ENCODE assay signal across 24 cellular contexts in the genomic region with DNA sequence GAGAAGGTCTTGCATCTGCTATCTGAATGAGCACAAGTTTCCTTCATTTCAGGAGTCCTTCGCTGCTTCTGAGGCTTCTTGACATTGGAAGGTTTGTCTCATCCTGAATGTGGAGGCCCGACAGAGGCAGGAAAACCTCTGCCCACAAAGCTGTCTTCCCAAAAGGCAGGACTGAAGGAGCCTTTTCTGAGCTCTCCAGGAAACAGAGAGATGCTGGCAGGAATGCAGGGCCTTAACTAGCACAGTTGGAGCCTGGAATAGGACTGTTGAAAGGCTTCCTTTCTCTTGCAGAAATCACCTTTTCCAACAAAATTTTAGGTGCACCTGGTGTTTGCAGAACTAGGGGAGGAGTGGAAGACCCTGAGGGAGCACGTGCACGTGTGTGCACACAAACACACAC.
DNase-seq lines count a peak whose midpoint lies in the region; ATAC-seq, FAIRE-seq and TF ChIP-seq lines count a peak whose summit lies in the region.
"Had no signal": no experiment of that assay in that cellular context is flagged by ENCODE, and none has a peak within 500 bp of the region (broad histone marks: within the 10 kb centered on the region; RNA-seq: fewer than 3 reads in every experiment).

No MANE protein-coding gene starts in this region.

- H3K27ac ChIP-seq in H1 (ENCODE audit: low read depth, low read length) = no peak overlapping the region
- H3K27ac ChIP-seq: A549; BLaER1 treated with 17β-estradiol and CSF1 and Interleukin-3, amounts not matched to agents 10 nM and 100 nM had no signal

- H4K5ac ChIP-seq in H1 (ENCODE audit: insufficient read length, low read depth, low read length) = no peak overlapping the region

- H3K27me3 ChIP-seq in H7 (ENCODE audit: control insufficient read depth, insufficient read depth, low read length) (no peaks in the 10 kb centered on the region), NT2/D1 (ENCODE audit: insufficient read depth, insufficient read length) (no peaks in the 10 kb centered on the region), H1 (replicated peaks in 1 of 4; ENCODE audit: control insufficient read depth in 3 of 4, extremely low read depth in 1 of 4, insufficient read depth in 3 of 4, low read length in 3 of 4) (no peaks in the 10 kb centered on the region)
- H3K27me3 ChIP-seq: BE2C; BLaER1 treated with 17β-estradiol and CSF1 and Interleukin-3, amounts not matched to agents 10 nM and 100 nM had no signal

- no peak overlapping the region for H3K4me3 ChIP-seq in H7 (ENCODE audit: insufficient read depth, low read depth, low read length)
- H3K4me3 ChIP-seq in NT2/D1 (ENCODE audit: insufficient read length, low read depth) = no peak overlapping the region
- H3K4me3 ChIP-seq in H1 (ENCODE audit: extremely low read depth in 1 of 4, insufficient read depth in 2 of 4, low read depth in 3 of 4, low read length in 4 of 4) = no peak overlapping the region
- H3K4me3 ChIP-seq: A549; BLaER1 treated with 17β-estradiol and CSF1 and Interleukin-3, amounts not matched to agents 10 nM and 100 nM; GM12878 had no signal

- no peak overlapping the region for H4K91ac ChIP-seq in H1 (replicated peaks; ENCODE audit: insufficient read length, low read length)

- DNase-seq in H7 (peak; percentile 28), NT2/D1 (ENCODE audit: low read depth, low spot score) (peak; percentile 11), H1 (ENCODE audit: low read depth in 1 of 2, low spot score in 2 of 2) (no peak), medulla oblongata (ENCODE audit: extremely low spot score) (peak; percentile 18), SW480 (ENCODE audit: low spot score) (no peak)
- DNase-seq: 8988T; ACHN; AML-193; BE2C; CD4-positive, alpha-beta T cell; CD8-positive, alpha-beta memory T cell; DMS 273 treated with DMSO at 0.1 percent for 48 hours; DMS79; EL; GDM1; HCEC 1CT had no signal

- no peak overlapping the region for H2BK20ac ChIP-seq in H1 (ENCODE audit: low read length)

- peaks cover 0 to 2% of the 10 kb centered on the region in 2 experiments for H4K20me1 ChIP-seq in H1 (replicated peaks in 1 of 2; ENCODE audit: control insufficient read depth in 1 of 2, insufficient read depth in 2 of 2, low read length in 2 of 2)
- H4K20me1 ChIP-seq: BLaER1 treated with 17β-estradiol and CSF1 and Interleukin-3, amounts not matched to agents 10 nM and 100 nM had no signal

- POLR2A ChIA-PET in H1 (lab: Charles Lee; ENCODE audit: partially characterized antibody) = no interaction called here

- H3K36me3 ChIP-seq in H7 (replicated peaks; ENCODE audit: control insufficient read depth, insufficient read depth, low read length) (no peaks in the 10 kb centered on the region), NT2/D1 (ENCODE audit: insufficient read depth, insufficient read length, low read length) (no peaks in the 10 kb centered on the region), H1 (ENCODE audit: control insufficient read depth in 2 of 4, insufficient read depth in 4 of 4, low read length in 3 of 4) (no peaks in the 10 kb centered on the region)
- H3K36me3 ChIP-seq: BE2C; BLaER1 treated with 17β-estradiol and CSF1 and Interleukin-3, amounts not matched to agents 10 nM and 100 nM had no signal

- no peak overlapping the region for H4K8ac ChIP-seq in H1 (ENCODE audit: extremely low read depth, insufficient read depth, low read length)

- no peak overlapping the region for H3K4ac ChIP-seq in H1 (replicated peaks; ENCODE audit: insufficient read length, low read depth, low read length)

- no peaks in the 10 kb centered on the region; the same call in 1 of the 2 replicates for H3K79me1 ChIP-seq in H1 (ENCODE audit: low read depth, low read length)

- H2BK15ac ChIP-seq in H1 (ENCODE audit: low read length) = no peak overlapping the region

- no peak for TF ChIP-seq POLR2A in H1 (IDR thresholded peaks at IDR 0.05; ENCODE audit: control extremely low read depth in 1 of 2, low read depth in 2 of 2, low read length in 2 of 2)

- no peak overlapping the region for H3K56ac ChIP-seq in H1 (replicated peaks; ENCODE audit: insufficient read length, low read depth, low read length)

- 81% methylated on average over 4 of the region's 4 CpGs; no CpG with 5 or more reads in 1 of the 2 experiments for WGBS in H1 (ENCODE audit: extremely low coverage in 1 of 2, insufficient coverage in 1 of 2, insufficient read length in 1 of 2, insufficient replicate concordance in 2 of 2, low coverage in 1 of 2, low lambda C conversion rate in 2 of 2, missing lambda C conversion rate in 1 of 2), 2 experiments

- no peak overlapping the region for H3K14ac ChIP-seq in H1 (ENCODE audit: insufficient read length)

- H2AK5ac ChIP-seq in H1 (ENCODE audit: low read depth, low read length) = no peak overlapping the region

- no peak overlapping the region for H3K9ac ChIP-seq in NT2/D1 (ENCODE audit: insufficient read length, low read depth)
- no peak overlapping the region for H3K9ac ChIP-seq in H1 (replicated peaks in 1 of 4; ENCODE audit: extremely low read depth in 1 of 4, low read depth in 3 of 4, low read length in 3 of 4)
- H3K9ac ChIP-seq: BLaER1 treated with 17β-estradiol and CSF1 and Interleukin-3, amounts not matched to agents 10 nM and 100 nM had no signal

- H2BK120ac ChIP-seq in H1 (replicated peaks; ENCODE audit: low read depth, low read length) = no peak overlapping the region

- no peaks in the 10 kb centered on the region for H3K79me2 ChIP-seq in H1 (ENCODE audit: control insufficient read depth in 1 of 2, insufficient read depth in 2 of 2, low read length in 2 of 2)

- no peak overlapping the region for H2AFZ ChIP-seq in H1 (ENCODE audit: low read length)

- H2BK5ac ChIP-seq in H1 (ENCODE audit: low read depth, low read length) = no peak overlapping the region

- TF ChIP-seq RAD21 in H1 (IDR thresholded peaks at IDR 0.05 in 1 of 2, conservative IDR thresholded peaks at IDR 0.05 in 1 of 2; ENCODE audit: low read depth in 2 of 2, low read length in 2 of 2) = no peak

- TF ChIP-seq CTCF in H1 (IDR thresholded peaks at IDR 0.05; ENCODE audit: control extremely low read depth in 1 of 3, insufficient read depth in 1 of 3, low read depth in 1 of 3, low read length in 3 of 3) = no peak

- H3K9me3 ChIP-seq in NT2/D1 (ENCODE audit: insufficient read depth, low read length) (no peaks in the 10 kb centered on the region), H1 (ENCODE audit: insufficient read depth in 2 of 2, low read depth in 1 of 2, low read length in 1 of 2) (no peaks in the 10 kb centered on the region)
- H3K9me3 ChIP-seq: A549, BE2C had no signal

- H2BK12ac ChIP-seq in H1 (ENCODE audit: low read depth, low read length) = no peak overlapping the region

- CTCF ChIA-PET in H1 (lab: Charles Lee; ENCODE audit: partially characterized antibody) = interaction anchor here (1.1 kb wide), 1 partner anchor 19 kb away, joined by 3 read pairs; no protein-coding TSS in a partner anchor

- H3K23me2 ChIP-seq in H1 (ENCODE audit: low read depth, low read length) = no peaks in the 10 kb centered on the region

- TF ChIP-seq EP300 in H1 (IDR thresholded peaks at IDR 0.05; ENCODE audit: borderline replicate concordance in 1 of 2, low read depth in 2 of 2, low read length in 2 of 2) = no peak

- H3K23ac ChIP-seq in H1 (ENCODE audit: insufficient read length) = no peak overlapping the region

- no peaks in the 10 kb centered on the region for H3K4me1 ChIP-seq in NT2/D1 (ENCODE audit: insufficient read depth, insufficient read length)
- H3K4me1 ChIP-seq in H1 (replicated peaks in 1 of 4; ENCODE audit: control insufficient read depth in 3 of 4, insufficient read depth in 4 of 4, low read length in 3 of 4) = peaks cover 0 to 3% (median under 1%) of the 10 kb centered on the region in 4 experiments; a peak in 1 of 7 replicates
- H3K4me1 ChIP-seq: A549, BE2C had no signal

- ATAC-seq in HG02623 (IDR thresholded peaks at IDR 0.05; ENCODE audit: unreplicated experiment) (no peak), GM19395 (IDR thresholded peaks at IDR 0.05; ENCODE audit: unreplicated experiment) (no peak), GM21381 (IDR thresholded peaks at IDR 0.05; ENCODE audit: unreplicated experiment) (no peak)
- ATAC-seq: A549, GM12878 had no signal

- FAIRE-seq in H1 (lab: Jason Lieb, UNC) = no peak
- FAIRE-seq: A549, D721Med, GM12878, GM19239 had no signal

- H3K18ac ChIP-seq in H1 (ENCODE audit: extremely low read depth, low read length) = no peak overlapping the region

- H3K4me2 ChIP-seq in H1 (ENCODE audit: insufficient read depth in 1 of 2, low read depth in 2 of 2, low read length in 2 of 2) = no peak overlapping the region
- H3K4me2 ChIP-seq: A549; BLaER1 treated with 17β-estradiol and CSF1 and Interleukin-3, amounts not matched to agents 10 nM and 100 nM had no signal

TF ChIP-seq in H1, 55 proteins besides CTCF, POLR2A, EP300 and RAD21:
- TF ChIP-seq SP2 (IDR thresholded peaks at IDR 0.05; ENCODE audit: low read length) = no peak
- TF ChIP-seq TEAD4 (IDR thresholded peaks at IDR 0.05; ENCODE audit: low read depth, low read length) = peak; percentile 39; the same call in 1 of the 2 replicates

Comparison
In these comparisons a context has a peak if more than half of its experiments do, and no peak if none do; other contexts are left out.
1. DNase-seq: peak in H7 (single experiment), NT2/D1 (single experiment) and medulla oblongata (single experiment); none in H1 (0 of 2) and SW480 (single experiment).